ENCODE assay signal across 32 cellular contexts in genomic region chr3:83765971-83766370, GRCh38.
"Had no signal": no experiment of that assay in that cellular context is flagged by ENCODE, and none has a peak within 500 bp of the region (broad histone marks: within the 10 kb centered on the region; RNA-seq: fewer than 3 reads in every experiment).

No MANE protein-coding gene starts in this region.

- H3K4me1 ChIP-seq: adrenal gland, ascending aorta, body of pancreas, breast epithelium had no signal

- H3K36me3 ChIP-seq: adrenal gland, ascending aorta, brain microvascular endothelial cell, breast epithelium, cardiac muscle cell had no signal

- H3K4me3 ChIP-seq: adrenal gland, ascending aorta, body of pancreas, breast epithelium, cardiac muscle cell had no signal

- ATAC-seq: activated naive CD4-positive, alpha-beta T cell treated with anti-CD3 and anti-CD28 coated beads, Interleukin-2, amount 50 U/mL, for 72 hours; activated naive CD8-positive, alpha-beta T cell treated with anti-CD3 and anti-CD28 coated beads, Interleukin-2, amount 50 U/mL, for 24 hours; activated T-cell treated with anti-CD3 and anti-CD28 coated beads, Interleukin-2, amount 50 U/mL, for 4 hours; activated T-cell treated with anti-CD3 and anti-CD28 coated beads, Interleukin-2, amount 50 U/mL, for 72 hours; activated T-helper 17 cell treated with anti-CD3 and anti-CD28 coated beads, Interleukin-2, amount 50 U/mL, for 72 hours; body of pancreas had no signal

- H3K27me3 ChIP-seq: adrenal gland, ascending aorta, body of pancreas, brain microvascular endothelial cell, breast epithelium, cardiac muscle cell had no signal

- H3K27ac ChIP-seq: adrenal gland, ascending aorta, body of pancreas, brain microvascular endothelial cell, breast epithelium, cardiac muscle cell had no signal

- H3K9me3 ChIP-seq: adrenal gland, ascending aorta, body of pancreas, breast epithelium had no signal

- DNase-seq: activated effector memory CD4-positive, alpha-beta T cell treated with anti-CD3 and anti-CD28 coated beads, Interleukin-2, amount 50 U/mL, for 16 hours; activated effector memory CD4-positive, alpha-beta T cell treated with Interleukin-2 at 50 U/mL for 16 hours; activated gamma-delta T cell; activated gamma-delta T cell treated with Interleukin-2 at 50 U/mL for 16 hours; activated naive CD4-positive, alpha-beta T cell; activated naive CD4-positive, alpha-beta T cell treated with anti-CD3 and anti-CD28 coated beads for 36 hours; activated naive CD4-positive, alpha-beta T cell treated with anti-CD3 and anti-CD28 coated beads, Interleukin-2, amount 10 ng/mL, durations not matched to agents 7 days and 5 days; activated naive CD4-positive, alpha-beta T cell treated with anti-CD3 and anti-CD28 coated beads, Interleukin-2, amount 50 U/mL, for 16 hours; activated naive CD4-positive, alpha-beta T cell treated with Interleukin-2 at 50 U/mL for 16 hours; activated naive CD8-positive, alpha-beta T cell treated with anti-CD3 and anti-CD28 coated beads for 36 hours; activated naive CD8-positive, alpha-beta T cell treated with anti-CD3 and anti-CD28 coated beads, Interleukin-2, amount 10 ng/mL, durations not matched to agents 7 days and 5 days; activated naive CD8-positive, alpha-beta T cell treated with anti-CD3 and anti-CD28 coated beads, Interleukin-2, amount 50 U/mL, for 24 hours; activated T-cell treated with anti-CD3 and anti-CD28 coated beads, Interleukin-2, amount 50 U/mL, for 1 hour; activated T-cell treated with anti-CD3 and anti-CD28 coated beads, Interleukin-2, amount 50 U/mL, for 24 hours; activated T-cell treated with anti-CD3 and anti-CD28 coated beads, Interleukin-2, amount 50 U/mL, for 4 hours; activated T-cell treated with anti-CD3 and anti-CD28 coated beads, Interleukin-2, amount 50 U/mL, for 48 hours; activated T-cell treated with anti-CD3 and anti-CD28 coated beads, Interleukin-2, amount 50 U/mL, for 72 hours; adrenal gland; amniotic stem cell; amygdala; anterior cingulate cortex; aorta; body of pancreas; brain microvascular endothelial cell; caudate nucleus; central memory CD4-positive, alpha-beta T cell; cerebellar nuclear complex had no signal
